Comparison of ENCODE assay signal across 1 cellular context in the genomic region with DNA sequence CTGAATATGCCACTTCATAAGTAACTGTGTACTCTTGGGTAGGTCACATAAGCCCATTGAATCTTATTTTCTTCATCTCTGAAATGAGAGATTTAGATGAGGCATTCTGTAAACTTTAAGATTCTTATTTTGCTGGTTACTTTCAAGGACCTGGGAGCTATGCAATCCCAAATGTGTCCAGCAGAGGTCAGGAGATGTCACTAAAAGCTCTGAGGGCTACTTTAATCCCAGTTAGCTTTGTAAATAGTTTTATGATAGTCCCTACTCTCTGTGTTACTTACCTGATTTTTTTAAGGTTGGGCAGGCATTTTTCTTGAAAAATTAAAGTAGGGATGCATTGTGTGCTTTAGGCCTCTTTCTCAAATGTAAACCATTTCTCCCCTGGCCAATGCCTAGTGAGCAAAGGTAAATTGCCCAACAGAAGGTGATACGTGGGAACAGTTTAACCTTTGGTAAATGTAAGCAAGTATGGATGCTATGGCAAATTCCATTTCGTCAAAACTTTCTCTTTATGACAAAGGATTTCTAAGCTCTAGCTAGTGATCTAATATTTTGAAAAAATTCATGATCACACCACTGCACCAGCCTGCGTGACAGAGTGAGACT.
TF ChIP-seq lines count a peak whose summit lies in the region.

No MANE protein-coding gene starts in this region.

TF ChIP-seq in HCT116, 20 proteins besides CTCF, POLR2A, EP300 and RAD21 (continued from another document):
- TF ChIP-seq ELF1 (IDR thresholded peaks at IDR 0.05; ENCODE audit: borderline replicate concordance, low read depth) (no peak), JUND (IDR thresholded peaks at IDR 0.05) (no peak), YY1 (IDR thresholded peaks at IDR 0.05; ENCODE audit: extremely low read depth, insufficient replicate concordance, low read depth, low read length) (no peak)
